In genomic region chr4:41217020-41217333, GRCh38 we compare ENCODE assay signal across 8 cellular contexts. TPM values are rescaled to one million over a fixed set of nuclear protein-coding genes. Genes with fewer than 3 reads are reported as not detected.
DNase-seq lines count a peak whose midpoint lies in the region; ATAC-seq, FAIRE-seq and TF ChIP-seq lines count a peak whose summit lies in the region.

No MANE protein-coding gene starts in this region.

- H3K27ac Mint-ChIP-seq in activated CD4-positive, alpha-beta T cell treated with anti-CD3 and anti-CD28 coated beads for 36 hours = peak overlapping the region; percentile 82
- H3K27ac Mint-ChIP-seq in activated naive CD8-positive, alpha-beta T cell treated with anti-CD3 and anti-CD28 coated beads, Interleukin-2, amount 50 U/mL, for 24 hours = peak overlapping the region; percentile 68

- peaks cover 60% of the 10 kb centered on the region for H3K27me3 Mint-ChIP-seq in activated CD4-positive, alpha-beta T cell treated with anti-CD3 and anti-CD28 coated beads for 36 hours
- H3K27me3 Mint-ChIP-seq in activated naive CD8-positive, alpha-beta T cell treated with anti-CD3 and anti-CD28 coated beads, Interleukin-2, amount 50 U/mL, for 24 hours = peaks cover 57% of the 10 kb centered on the region

- no peaks in the 10 kb centered on the region for H4K20me1 ChIP-seq in keratinocyte (ENCODE audit: control insufficient read depth, extremely low read depth, insufficient read depth, low read length)

- no peaks in the 10 kb centered on the region for H3K9me3 ChIP-seq in keratinocyte (ENCODE audit: control insufficient read depth, low read depth, low read length)
- H3K9me3 ChIP-seq in suprapubic skin = no peaks in the 10 kb centered on the region

- H3K27ac ChIP-seq in keratinocyte (ENCODE audit: control insufficient read depth, insufficient read depth, low read length) = peak overlapping the region; percentile 97
- H3K27ac ChIP-seq in suprapubic skin = peak overlapping the region; percentile 89

- TF ChIP-seq EP300 in suprapubic skin (IDR thresholded peaks at IDR 0.05) = no peak

- H3K9ac ChIP-seq in keratinocyte (ENCODE audit: control insufficient read depth, extremely low read depth, insufficient read depth, low read length) = peak overlapping the region; percentile 97

- no peak for DNase-seq in activated CD4-positive, alpha-beta T cell treated with anti-CD3 and anti-CD28 coated beads for 36 hours
- DNase-seq in activated CD4-positive, alpha-beta T cell treated with anti-CD3 and anti-CD28 coated beads for 48 hours = no peak
- DNase-seq in activated naive CD8-positive, alpha-beta T cell treated with anti-CD3 and anti-CD28 coated beads, Interleukin-2, amount 50 U/mL, for 24 hours = no peak
- DNase-seq in keratinocyte (ENCODE audit: low read depth, low spot score) (no peak), suprapubic skin (ENCODE audit: low spot score in 2 of 2) (no peak), GM20000 (ENCODE audit: low spot score) (no peak), HEK293T (ENCODE audit: extremely low spot score) (no peak)

- H3K4me1 ChIP-seq in keratinocyte (ENCODE audit: control insufficient read depth, extremely low read depth, insufficient read depth, low read length) (peaks cover 30% of the 10 kb centered on the region), suprapubic skin (peaks cover 40% of the 10 kb centered on the region)

- H3K4me3 ChIP-seq in keratinocyte (ENCODE audit: control insufficient read depth in 2 of 3, extremely low read depth in 1 of 3, insufficient read depth in 2 of 3, low read depth in 1 of 3, low read length in 3 of 3) = peak overlapping the region; percentile 62 to 94 (median 81)
- H3K4me3 ChIP-seq in suprapubic skin = peak overlapping the region; percentile 64

- H2AFZ ChIP-seq in keratinocyte (ENCODE audit: control insufficient read depth, low read length) = peak overlapping the region; percentile 100

- no peaks in the 10 kb centered on the region for H3K36me3 Mint-ChIP-seq in activated CD4-positive, alpha-beta T cell treated with anti-CD3 and anti-CD28 coated beads for 36 hours (ENCODE audit: low read depth)
- no peaks in the 10 kb centered on the region for H3K36me3 Mint-ChIP-seq in activated naive CD8-positive, alpha-beta T cell treated with anti-CD3 and anti-CD28 coated beads, Interleukin-2, amount 50 U/mL, for 24 hours (ENCODE audit: low read depth)

- peaks cover 27% of the 10 kb centered on the region for H3K4me1 Mint-ChIP-seq in activated CD4-positive, alpha-beta T cell treated with anti-CD3 and anti-CD28 coated beads for 36 hours
- peaks cover 26% of the 10 kb centered on the region for H3K4me1 Mint-ChIP-seq in activated naive CD8-positive, alpha-beta T cell treated with anti-CD3 and anti-CD28 coated beads, Interleukin-2, amount 50 U/mL, for 24 hours

- no peaks in the 10 kb centered on the region for H3K9me1 ChIP-seq in keratinocyte (ENCODE audit: control insufficient read depth, extremely low read depth, insufficient read depth, low read length)

- CTCF ChIA-PET in activated CD4-positive, alpha-beta T cell treated with anti-CD3 and anti-CD28 coated beads for 36 hours (lab: Charles Lee) = interaction anchor here (0.5 to 1.0 kb wide), 3 partner anchors 9 to 112 kb away, joined by 3 read pairs; no protein-coding TSS in a partner anchor
- CTCF ChIA-PET in HEK293T (lab: Yijun Ruan, JAX) = interaction anchor here (0.5 to 0.7 kb wide), 2 partner anchors 12 to 13 kb away, joined by 3 read pairs; no protein-coding TSS in a partner anchor

- peaks cover 23% of the 10 kb centered on the region for H3K79me2 ChIP-seq in keratinocyte (ENCODE audit: control insufficient read depth, insufficient read depth, low read length)

- FAIRE-seq in keratinocyte (lab: Jason Lieb, UNC) = no peak

- dilution Hi-C loops in keratinocyte (cut with MboI; ENCODE audit: extremely low pct_ligation_motif_present, low sequenced_read_pairs) = no loop called here

- H3K4me3 Mint-ChIP-seq in activated CD4-positive, alpha-beta T cell treated with anti-CD3 and anti-CD28 coated beads for 36 hours = peak overlapping the region; percentile 72
- peak overlapping the region; percentile 78 for H3K4me3 Mint-ChIP-seq in activated naive CD8-positive, alpha-beta T cell treated with anti-CD3 and anti-CD28 coated beads, Interleukin-2, amount 50 U/mL, for 24 hours

- no peak for ATAC-seq in activated CD4-positive, alpha-beta T cell treated with anti-CD3 and anti-CD28 coated beads for 36 hours
- ATAC-seq in activated naive CD8-positive, alpha-beta T cell treated with anti-CD3 and anti-CD28 coated beads, Interleukin-2, amount 50 U/mL, for 24 hours = no peak
- ATAC-seq in HG02623 (IDR thresholded peaks at IDR 0.05; ENCODE audit: unreplicated experiment) = no peak

- H3K9me3 Mint-ChIP-seq in activated CD4-positive, alpha-beta T cell treated with anti-CD3 and anti-CD28 coated beads for 36 hours (ENCODE audit: low read depth) = no peaks in the 10 kb centered on the region
- no peaks in the 10 kb centered on the region for H3K9me3 Mint-ChIP-seq in activated naive CD8-positive, alpha-beta T cell treated with anti-CD3 and anti-CD28 coated beads, Interleukin-2, amount 50 U/mL, for 24 hours

- intact Hi-C loops in activated CD4-positive, alpha-beta T cell treated with anti-CD3 and anti-CD28 coated beads for 36 hours (cut with DNase I, micrococcal nuclease) = loop anchor here in 1 of 2 experiments (2.0 to 10.0 kb wide), 3 partner anchors 40 to 778 kb away; partner anchors contain the start of genes SLC30A9, TMEM33 and UCHL1

- POLR2A ChIA-PET in activated CD4-positive, alpha-beta T cell treated with anti-CD3 and anti-CD28 coated beads for 36 hours (lab: Charles Lee) = no interaction called here
- POLR2A ChIA-PET in HEK293T (lab: Yijun Ruan, JAX) = interaction anchor here (1.0 to 6.4 kb wide), 17 partner anchors 9 to 291 kb away, joined by 3 to 36 read pairs (median 4); partner anchors contain the start of gene UCHL1

- no peaks in the 10 kb centered on the region for H3K36me3 ChIP-seq in keratinocyte (ENCODE audit: control insufficient read depth in 2 of 2, extremely low read depth in 1 of 2, insufficient read depth in 2 of 2, low read length in 2 of 2)
- no peaks in the 10 kb centered on the region for H3K36me3 ChIP-seq in suprapubic skin

- H3K27me3 ChIP-seq in keratinocyte (ENCODE audit: control insufficient read depth, extremely low read depth, insufficient read depth, low read length) (no peaks in the 10 kb centered on the region), suprapubic skin (no peaks in the 10 kb centered on the region)

- no peak for TF ChIP-seq POLR2A in suprapubic skin (IDR thresholded peaks at IDR 0.05)

- no peak for TF ChIP-seq CTCF in keratinocyte (optimal IDR thresholded peaks at IDR 0.05 in 1 of 3, IDR thresholded peaks at IDR 0.05 in 1 of 3, conservative IDR thresholded peaks at IDR 0.05 in 1 of 3; ENCODE audit: extremely low read depth in 1 of 3, insufficient read depth in 2 of 3, low read length in 3 of 3)
- TF ChIP-seq CTCF in suprapubic skin (IDR thresholded peaks at IDR 0.05) = no peak
- TF ChIP-seq CTCF in GM20000 (IDR thresholded peaks at IDR 0.05; ENCODE audit: extremely low read depth, missing control alignments) = no peak

- WGBS in suprapubic skin = 5% methylated on average over 2 of the region's 2 CpGs

- peak overlapping the region; percentile 99 for H3K4me2 ChIP-seq in keratinocyte (ENCODE audit: control insufficient read depth, extremely low read depth, insufficient read depth, low read depth, low read length)

TF ChIP-seq in HEK293T, 16 proteins besides CTCF, POLR2A, EP300 and RAD21:
- TF ChIP-seq SP1 (IDR thresholded peaks at IDR 0.05) (no peak), BHLHE40 (IDR thresholded peaks at IDR 0.05; ENCODE audit: borderline replicate concordance) (no peak), FOXM1 (IDR thresholded peaks at IDR 0.05; ENCODE audit: borderline replicate concordance) (no peak), PKNOX1 (IDR thresholded peaks at IDR 0.05) (no peak), CTBP1 (IDR thresholded peaks at IDR 0.05; ENCODE audit: borderline replicate concordance) (no peak), L3MBTL2 (conservative IDR thresholded peaks at IDR 0.05) (no peak)

RNA-seq across cellular contexts. Expression of gene APBB2, which starts 2.6 kb away (rescaled TPM):
- 1 to 10 TPM; 1.3 to 1.5 TPM for total RNA-seq in activated CD4-positive, alpha-beta T cell treated with anti-CD3 and anti-CD28 coated beads for 36 hours
- polyA plus RNA-seq in keratinocyte = 47.0 to 68.3 TPM (median 57.3 TPM) in 3 replicates
- polyA plus RNA-seq in keratinocyte (2011; ENCODE audit: low read depth) = 23.0 TPM
- polyA plus RNA-seq in keratinocyte (2011; cell fraction: cytosol; rRNA removed) = 50.7 and 53.2 TPM in 2 replicates
- 104 and 115 TPM in 2 replicates for polyA plus RNA-seq in keratinocyte (2011; cell fraction: nucleus; rRNA removed)
- polyA plus RNA-seq in keratinocyte (2012; ENCODE audit: low replicate concordance) = 13.7 and 37.4 TPM in 2 replicates
- polyA minus RNA-seq in keratinocyte = 88.0 to 138 TPM (median 97.6 TPM) in 3 replicates
- 40.5 TPM for polyA minus RNA-seq in keratinocyte (2011; cell fraction: cytosol; rRNA and poly(A)+ RNA removed)
- 67.3 and 155 TPM in 2 replicates for polyA minus RNA-seq in keratinocyte (2011; cell fraction: nucleus; rRNA and poly(A)+ RNA removed)
- total RNA-seq in suprapubic skin = 10 to 100 TPM; 42.4 to 95.8 (median 51.3) TPM

RNA-seq across cellular contexts. Expression of gene UCHL1, which starts 39.8 kb away (rescaled TPM):
- 1 to 10 TPM; 1.5 to 1.7 TPM for total RNA-seq in activated CD4-positive, alpha-beta T cell treated with anti-CD3 and anti-CD28 coated beads for 36 hours
- 2.8 to 3.9 TPM (median 3.0 TPM) in 3 replicates for polyA plus RNA-seq in keratinocyte
- polyA plus RNA-seq in keratinocyte (2011; ENCODE audit: low read depth) = 0.85 TPM
- 4.8 and 7.8 TPM in 2 replicates for polyA plus RNA-seq in keratinocyte (2011; cell fraction: cytosol; rRNA removed)
- polyA plus RNA-seq in keratinocyte (2011; cell fraction: nucleus; rRNA removed) = 10.3 and 11.6 TPM in 2 replicates
- 0.61 and 1.8 TPM in 2 replicates for polyA plus RNA-seq in keratinocyte (2012; ENCODE audit: low replicate concordance)
- polyA minus RNA-seq in keratinocyte = 0.42 to 1.3 TPM (median 0.52 TPM) in 3 replicates
- 2.1 TPM for polyA minus RNA-seq in keratinocyte (2011; cell fraction: cytosol; rRNA and poly(A)+ RNA removed)
- 1.4 and 1.9 TPM in 2 replicates for polyA minus RNA-seq in keratinocyte (2011; cell fraction: nucleus; rRNA and poly(A)+ RNA removed)
- total RNA-seq in suprapubic skin = 10 to 100 TPM in 1 of 4 donors, 1 to 10 TPM in 3; 2.1 to 13.8 (median 4.8) TPM

Comparison
In these comparisons a context has a peak if more than half of its experiments do, and no peak if none do; other contexts are left out.
1. RNA of gene APBB2, which starts 2.6 kb away (total RNA-seq): 42.4 to 95.8 TPM in suprapubic skin; 1.3 to 1.5 TPM in activated CD4-positive, alpha-beta T cell treated with anti-CD3 and anti-CD28 coated beads for 36 hours; every median in the first group is over 10 times any median in the second.